Comparison of ENCODE assay signal across 8 cellular contexts in genomic region chr1:236524142-236524891, GRCh38. TPM values are rescaled to one million over a fixed set of nuclear protein-coding genes. Genes with fewer than 3 reads are reported as not detected.
DNase-seq lines count a peak whose midpoint lies in the region; ATAC-seq and TF ChIP-seq lines count a peak whose summit lies in the region.

No MANE protein-coding gene starts in this region.

- intact Hi-C loops in CD8-positive, alpha-beta T cell (cut with DNase I, micrococcal nuclease): loop anchor here (1.0 to 10.0 kb wide), 7 partner anchors 80 to 1020 kb away; partner anchors contain the start of genes LYST (in 2 of the 2), B3GALNT2 (in 1 of the 2), ERO1B (in 1 of the 2) and HEATR1 (in 1 of the 2)

- H3K4me1 ChIP-seq in CD8-positive, alpha-beta T cell (ENCODE audit: insufficient read depth, low read length): peaks cover 11% of the 10 kb centered on the region

- ATAC-seq in CD8-positive, alpha-beta T cell: peak; percentile 78
- peak; percentile 85 for ATAC-seq in GM19397 (IDR thresholded peaks at IDR 0.05; ENCODE audit: unreplicated experiment)
- peak; percentile 91 for ATAC-seq in HG03558 (IDR thresholded peaks at IDR 0.05; ENCODE audit: extremely low read depth, unreplicated experiment)
- ATAC-seq in stimulated activated effector memory CD8-positive, alpha-beta T cell treated with anti-CD3 and anti-CD28 coated beads, Interleukin-12 subunit alpha, Interleukin-12 subunit beta, amount 100 ng/mL, for 72 hours: peak; percentile 95

- peaks cover 28% of the 10 kb centered on the region for H3K36me3 Mint-ChIP-seq in CD8-positive, alpha-beta T cell
- H3K36me3 Mint-ChIP-seq in stimulated activated effector memory CD8-positive, alpha-beta T cell treated with anti-CD3 and anti-CD28 coated beads, Interleukin-12 subunit alpha, Interleukin-12 subunit beta, amount 100 ng/mL, for 72 hours: peaks cover 60% of the 10 kb centered on the region

- H3K4me3 Mint-ChIP-seq in CD8-positive, alpha-beta T cell: peak overlapping the region; percentile 92
- H3K4me3 Mint-ChIP-seq in stimulated activated effector memory CD8-positive, alpha-beta T cell treated with anti-CD3 and anti-CD28 coated beads, Interleukin-12 subunit alpha, Interleukin-12 subunit beta, amount 100 ng/mL, for 72 hours: peak overlapping the region; percentile 96

- no peaks in the 10 kb centered on the region for H3K9me3 ChIP-seq in CD8-positive, alpha-beta T cell (ENCODE audit: low read length)

- no peak for TF ChIP-seq CTCF in CD8-positive, alpha-beta T cell (IDR thresholded peaks at IDR 0.05)
- no peak for TF ChIP-seq CTCF in epithelial cell of esophagus (IDR thresholded peaks at IDR 0.05; ENCODE audit: insufficient read depth, low read depth, low read length, missing control alignments)

- peaks cover 3% of the 10 kb centered on the region for H3K27me3 Mint-ChIP-seq in CD8-positive, alpha-beta T cell (ENCODE audit: low read depth)

- POLR2A ChIA-PET in CD8-positive, alpha-beta T cell (lab: Charles Lee): interaction anchor here (1.0 to 1.7 kb wide), 4 partner anchors 10 to 382 kb away, joined by 3 to 7 read pairs (median 5); partner anchors contain the start of genes ERO1B and GPR137B

- H3K27ac ChIP-seq in CD8-positive, alpha-beta T cell (ENCODE audit: low read depth, low read length): peak overlapping the region; percentile 84

- CTCF ChIA-PET in CD8-positive, alpha-beta T cell (lab: Charles Lee): interaction anchor here (1.0 kb wide), 1 partner anchor 415 kb away, joined by 3 read pairs; no protein-coding TSS in a partner anchor

- peak overlapping the region; percentile 78 for H3K4me3 ChIP-seq in CD8-positive, alpha-beta T cell (ENCODE audit: low read depth, low read length)
- peak overlapping the region; percentile 93 for H3K4me3 ChIP-seq in epithelial cell of esophagus (ENCODE audit: low read length)

- H3K27ac Mint-ChIP-seq in CD8-positive, alpha-beta T cell: peak overlapping the region; percentile 93
- H3K27ac Mint-ChIP-seq in stimulated activated effector memory CD8-positive, alpha-beta T cell treated with anti-CD3 and anti-CD28 coated beads, Interleukin-12 subunit alpha, Interleukin-12 subunit beta, amount 100 ng/mL, for 72 hours: peak overlapping the region; percentile 100

- no peaks in the 10 kb centered on the region for H3K9me3 Mint-ChIP-seq in CD8-positive, alpha-beta T cell
- H3K9me3 Mint-ChIP-seq in stimulated activated effector memory CD8-positive, alpha-beta T cell treated with anti-CD3 and anti-CD28 coated beads, Interleukin-12 subunit alpha, Interleukin-12 subunit beta, amount 100 ng/mL, for 72 hours: no peaks in the 10 kb centered on the region

- peak; percentile 28 to 72 (median 51) for DNase-seq in CD8-positive, alpha-beta T cell
- DNase-seq in NOMO-1 (lab: John Stamatoyannopoulos, UW; ENCODE audit: unreplicated experiment in 2 of 2) (peak; percentile 54 to 85), epithelial cell of esophagus (ENCODE audit: low read depth) (peak; percentile 83), midbrain (lab: John Stamatoyannopoulos, UW) (peak; percentile 46)
- DNase-seq in activated CD8-positive, alpha-beta memory T cell treated with anti-CD3 and anti-CD28 coated beads, Interleukin-2, amount 50 U/mL, for 24 hours (ENCODE audit: extremely low read depth): peak; percentile 34
- DNase-seq in stimulated activated effector memory CD8-positive, alpha-beta T cell treated with anti-CD3 and anti-CD28 coated beads, Interleukin-12 subunit alpha, Interleukin-12 subunit beta, amount 100 ng/mL, for 72 hours (ENCODE audit: low spot score in 2 of 2): peak; percentile 42 to 77

- no peaks in the 10 kb centered on the region for H3K27me3 ChIP-seq in CD8-positive, alpha-beta T cell (ENCODE audit: insufficient read depth, low read length)

- H3K4me1 Mint-ChIP-seq in CD8-positive, alpha-beta T cell (ENCODE audit: low read depth): peaks cover 36% of the 10 kb centered on the region
- peaks cover 34% of the 10 kb centered on the region for H3K4me1 Mint-ChIP-seq in stimulated activated effector memory CD8-positive, alpha-beta T cell treated with anti-CD3 and anti-CD28 coated beads, Interleukin-12 subunit alpha, Interleukin-12 subunit beta, amount 100 ng/mL, for 72 hours

- H3K36me3 ChIP-seq in CD8-positive, alpha-beta T cell (ENCODE audit: insufficient read depth, low read length): peaks cover 7% of the 10 kb centered on the region

RNA-seq across cellular contexts. Expression of gene LGALS8, which starts 0.5 kb away (rescaled TPM):
- total RNA-seq in CD8-positive, alpha-beta T cell: 100 to 1,000 TPM; 118 to 125 TPM

Comparison
In these comparisons a context has a peak if more than half of its experiments do, and no peak if none do; other contexts are left out.
1. Peak in every context shown above with its lines: DNase-seq, ATAC-seq, H3K4me3 ChIP-seq and H3K27ac ChIP-seq.